ENCODE assay signal across 7 cellular contexts in the genomic region with DNA sequence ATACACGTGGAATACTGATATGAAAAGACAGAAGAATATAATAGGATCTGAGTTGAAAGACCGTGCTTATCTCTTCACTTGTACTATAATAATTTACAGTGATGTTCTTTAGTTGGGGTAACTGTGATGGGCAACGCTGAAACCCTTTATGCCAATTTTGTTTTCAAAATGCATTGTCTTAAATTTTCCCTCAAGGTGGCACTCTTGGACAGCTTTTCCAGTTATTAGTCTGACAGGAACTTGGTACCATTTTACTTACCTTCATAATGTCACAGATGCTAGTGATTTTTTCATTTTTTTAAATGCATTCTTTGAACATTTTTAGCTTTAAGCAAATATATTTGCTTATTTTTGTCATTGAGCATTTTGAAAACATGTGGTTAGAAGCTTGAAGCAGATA. TPM values are rescaled to one million over a fixed set of nuclear protein-coding genes. Genes with fewer than 3 reads are reported as not detected.
DNase-seq lines count a peak whose midpoint lies in the region; TF ChIP-seq lines count a peak whose summit lies in the region.
"Not testable (repeated sequence)": the region's sequence is repeated elsewhere in the genome, so short reads cannot be mapped to it uniquely, and the experiment has no call there.

No MANE protein-coding gene starts in this region.

- not testable (repeated sequence) for H2AFZ ChIP-seq in OCI-LY1 (ENCODE audit: low read length)

- not testable (repeated sequence) for H3K9me2 ChIP-seq in OCI-LY1 (ENCODE audit: low read depth, low read length)

- not testable (repeated sequence) for H3K27me3 ChIP-seq in OCI-LY1 (ENCODE audit: insufficient read depth, low read length); dorsolateral prefrontal cortex

- not testable (repeated sequence) for H3K9me3 ChIP-seq in OCI-LY1 (ENCODE audit: low read length)

- H3K79me2 ChIP-seq in OCI-LY1 (ENCODE audit: insufficient read depth, low read length), result not testable (repeated sequence)

- in situ Hi-C loops in KBM-7 (cut with MboI; ENCODE audit: low pct_unique_long_range_greater_than_20kb, low sequenced_read_pairs), result loop anchor here (25.0 kb wide), 1 partner anchor 174 kb away; no protein-coding TSS in a partner anchor

- intact Hi-C loops in dorsolateral prefrontal cortex (cut with DNase I), result loop anchor here in 1 of 2 donors (10.0 kb wide), 1 partner anchor 176 kb away; no protein-coding TSS in a partner anchor

- not testable (repeated sequence) for H4K20me1 ChIP-seq in OCI-LY1 (ENCODE audit: insufficient read depth, low read length)

- H3K4me3 ChIP-seq in OCI-LY1 (ENCODE audit: low read depth, low read length, poor library complexity, severe bottlenecking); dorsolateral prefrontal cortex: not testable (repeated sequence)

- not testable (repeated sequence) for H3F3A ChIP-seq in OCI-LY1 (ENCODE audit: insufficient read depth, low read length)

- not testable (repeated sequence) for H3K4me1 ChIP-seq in OCI-LY1 (ENCODE audit: insufficient read depth, low read length, severe bottlenecking)

- peak; percentile 41; the same call in 1 of the 2 replicates for TF ChIP-seq CTCF in OCI-LY1 (IDR thresholded peaks at IDR 0.05; ENCODE audit: low read length)
- peak in 32 of 56 donors; percentile 9 to 55 (median 28) for TF ChIP-seq CTCF in dorsolateral prefrontal cortex (IDR thresholded peaks at IDR 0.05 in 54 of 56, conservative IDR thresholded peaks at IDR 0.05 in 2 of 56; ENCODE audit: low read depth in 1 of 56, partially characterized antibody in 56 of 56)

- H3K4me2 ChIP-seq in OCI-LY1 (ENCODE audit: low read length), result not testable (repeated sequence)

- DNase-seq in DMS53 treated with DMSO at 0.1 percent for 48 hours (lab: John Stamatoyannopoulos, UW; ENCODE audit: unreplicated experiment), result peak; percentile 22
- peak; percentile 36 for DNase-seq in KBM-7
- peak; percentile 29 for DNase-seq in NCI-H1694 (lab: John Stamatoyannopoulos, UW)
- peak; percentile 32 for DNase-seq in SW480 (ENCODE audit: low spot score)
- not testable (repeated sequence) for DNase-seq in dorsolateral prefrontal cortex
- peak; percentile 18 for DNase-seq in kidney tubule cell (ENCODE audit: low spot score)

- not testable (repeated sequence) for H3K9ac ChIP-seq in OCI-LY1 (ENCODE audit: low read length)

- H3K27ac ChIP-seq in OCI-LY1 (ENCODE audit: low read depth, low read length, poor library complexity, severe bottlenecking); dorsolateral prefrontal cortex: not testable (repeated sequence)

- H3K36me3 ChIP-seq in OCI-LY1 (ENCODE audit: insufficient read depth, low read length), result not testable (repeated sequence)

RNA-seq across cellular contexts. Expression of a gene that starts 16.1 kb away (rescaled TPM):
- 10 to 100 TPM in 20 of 120 experiments, 1 to 10 TPM in 100; 4.6 to 13.9 (median 8.1) TPM for total RNA-seq in dorsolateral prefrontal cortex
